12 cellular contexts compared by ENCODE assay signal in the genomic region with DNA sequence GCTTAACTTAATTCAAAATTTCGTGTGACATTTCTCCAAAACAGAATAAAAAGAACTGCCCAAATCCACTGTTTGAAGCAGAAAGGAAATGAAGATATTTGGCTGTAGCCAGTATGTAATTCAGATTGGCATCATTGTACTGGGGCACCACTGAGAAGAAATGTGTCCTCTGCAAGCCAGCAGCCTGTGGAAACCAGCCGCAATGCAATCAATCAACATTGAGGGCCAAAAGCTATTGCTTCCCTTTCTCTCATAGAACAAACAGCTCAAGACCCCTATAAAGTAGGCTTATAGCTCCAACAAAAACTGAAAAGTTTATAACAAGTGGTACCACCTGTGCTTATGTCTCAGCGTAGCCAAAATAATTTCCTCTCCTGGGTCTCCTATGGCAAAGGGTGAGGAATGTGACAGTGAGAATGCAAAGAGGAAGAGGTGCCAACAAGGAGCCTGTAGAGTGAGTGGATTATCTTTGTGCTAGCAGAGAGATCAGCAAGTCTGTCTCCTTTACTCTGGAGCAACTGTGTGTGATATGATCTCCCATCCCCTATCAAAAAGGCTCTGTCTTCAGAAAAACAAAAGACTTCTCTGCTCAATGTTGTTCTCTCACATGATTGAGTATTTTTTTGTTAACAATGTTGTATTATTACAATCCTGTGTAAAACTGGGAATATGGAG.
"Had no signal": no experiment of that assay in that cellular context is flagged by ENCODE, and none has a peak within 500 bp of the region (broad histone marks: within the 10 kb centered on the region; RNA-seq: fewer than 3 reads in every experiment).

No MANE protein-coding gene starts in this region.

- H3K4me3 Mint-ChIP-seq: activated naive CD8-positive, alpha-beta T cell treated with anti-CD3 and anti-CD28 coated beads, Interleukin-2, amount 10 ng/mL, durations not matched to agents 7 days and 5 days; activated T-helper 1 cell treated with anti-CD3 and anti-CD28 coated beads, Interleukin-12 subunit alpha, Interleukin-12 subunit beta, Interleukin-2, Interleukin-4 antibody, amounts not matched to agents 30 ng/mL and 10 ng/mL and 1 ng/mL, durations not matched to agents 14 hours and 24 hours and 36 hours; stimulated activated naive B cell treated with anti-CD40 and anti-IgM and Interleukin-4, amounts not matched to agents 10 μg/mL and 1 μg/mL and 100 μg/mL, for 72 hours had no signal

- H3K4me1 Mint-ChIP-seq: activated naive CD8-positive, alpha-beta T cell treated with anti-CD3 and anti-CD28 coated beads, Interleukin-2, amount 10 ng/mL, durations not matched to agents 7 days and 5 days had no signal

- H3K4me1 ChIP-seq: breast epithelium, upper lobe of left lung had no signal

- H3K36me3 Mint-ChIP-seq: activated naive CD8-positive, alpha-beta T cell treated with anti-CD3 and anti-CD28 coated beads, Interleukin-2, amount 10 ng/mL, durations not matched to agents 7 days and 5 days; stimulated activated naive B cell treated with anti-CD40 and anti-IgM and Interleukin-4, amounts not matched to agents 10 μg/mL and 1 μg/mL and 100 μg/mL, for 72 hours had no signal

- H3K36me3 ChIP-seq: breast epithelium, ovary, upper lobe of left lung had no signal

- H3K9me3 ChIP-seq: breast epithelium, ovary, upper lobe of left lung had no signal

- ATAC-seq: activated CD4-positive, CD25-positive, alpha-beta regulatory T cell treated with anti-CD3 and anti-CD28 coated beads, Interleukin-2, amount 50 U/mL, for 24 hours; esophagus mucosa; stimulated activated naive B cell treated with anti-CD40 and anti-IgM and Interleukin-4, amounts not matched to agents 10 μg/mL and 1 μg/mL and 100 μg/mL, for 72 hours had no signal

- H3K27me3 Mint-ChIP-seq: stimulated activated naive B cell treated with anti-CD40 and anti-IgM and Interleukin-4, amounts not matched to agents 10 μg/mL and 1 μg/mL and 100 μg/mL, for 72 hours had no signal

- DNase-seq: activated naive CD8-positive, alpha-beta T cell treated with anti-CD3 and anti-CD28 coated beads, Interleukin-2, amount 10 ng/mL, durations not matched to agents 7 days and 5 days; ovary; stimulated activated CD4-positive, alpha-beta T cell treated with anti-CD3 and anti-CD28 coated beads, Interleukin-15, amount 100 ng/mL, for 24 hours; stimulated activated CD4-positive, alpha-beta T cell treated with anti-CD3 and anti-CD28 coated beads, Interleukin-4, amount 100 ng/mL, for 1 hour; stimulated activated naive B cell treated with anti-CD40 and anti-IgM and Interleukin-4, amounts not matched to agents 10 μg/mL and 1 μg/mL and 100 μg/mL, for 72 hours; upper lobe of left lung had no signal

- H3K27ac ChIP-seq: breast epithelium, hepatocyte, ovary, skin epidermis, upper lobe of left lung had no signal

- H3K27ac Mint-ChIP-seq: activated naive CD8-positive, alpha-beta T cell treated with anti-CD3 and anti-CD28 coated beads, Interleukin-2, amount 10 ng/mL, durations not matched to agents 7 days and 5 days; activated T-helper 1 cell treated with anti-CD3 and anti-CD28 coated beads, Interleukin-12 subunit alpha, Interleukin-12 subunit beta, Interleukin-2, Interleukin-4 antibody, amounts not matched to agents 30 ng/mL and 10 ng/mL and 1 ng/mL, durations not matched to agents 14 hours and 24 hours and 36 hours; stimulated activated naive B cell treated with anti-CD40 and anti-IgM and Interleukin-4, amounts not matched to agents 10 μg/mL and 1 μg/mL and 100 μg/mL, for 72 hours had no signal

- H3K27me3 ChIP-seq: breast epithelium, hepatocyte, ovary, upper lobe of left lung had no signal

- H3K9me3 Mint-ChIP-seq: activated naive CD8-positive, alpha-beta T cell treated with anti-CD3 and anti-CD28 coated beads, Interleukin-2, amount 10 ng/mL, durations not matched to agents 7 days and 5 days; activated T-helper 1 cell treated with anti-CD3 and anti-CD28 coated beads, Interleukin-12 subunit alpha, Interleukin-12 subunit beta, Interleukin-2, Interleukin-4 antibody, amounts not matched to agents 30 ng/mL and 10 ng/mL and 1 ng/mL, durations not matched to agents 14 hours and 24 hours and 36 hours; stimulated activated naive B cell treated with anti-CD40 and anti-IgM and Interleukin-4, amounts not matched to agents 10 μg/mL and 1 μg/mL and 100 μg/mL, for 72 hours had no signal

- H3K4me3 ChIP-seq: breast epithelium, hepatocyte, ovary, skin epidermis, upper lobe of left lung had no signal
